Comparison of ENCODE assay signal across 14 cellular contexts in genomic region chr14:34251662-34252061, GRCh38.
"Had no signal": no experiment of that assay in that cellular context is flagged by ENCODE, and none has a peak within 500 bp of the region (broad histone marks: within the 10 kb centered on the region; RNA-seq: fewer than 3 reads in every experiment).

No MANE protein-coding gene starts in this region.

- H3K36me3 ChIP-seq: prostate gland, sigmoid colon, transverse colon, WERI-Rb-1 had no signal

- H3K4me3 ChIP-seq: hepatocyte, prostate gland, sigmoid colon, SK-N-MC, transverse colon had no signal

- H3K4me2 ChIP-seq: hepatocyte had no signal

- DNase-seq: activated CD4-positive, alpha-beta T cell treated with anti-CD3 and anti-CD28 coated beads, Interleukin-2, amount 50 U/mL, for 48 hours; activated naive CD4-positive, alpha-beta T cell treated with anti-CD3 and anti-CD28 coated beads for 36 hours; natural killer cell; sigmoid colon; stimulated activated CD4-positive, alpha-beta T cell treated with anti-CD3 and anti-CD28 coated beads, Interleukin-2, amount 100 ng/mL, for 48 hours; substantia nigra; T-helper 1 cell; transverse colon; WERI-Rb-1 had no signal

- H3K9me3 ChIP-seq: prostate gland, sigmoid colon, transverse colon had no signal

- H3K27me3 ChIP-seq: foreskin keratinocyte, hepatocyte, sigmoid colon, transverse colon had no signal

- H3K4me1 ChIP-seq: prostate gland had no signal

- H3K27ac ChIP-seq: foreskin keratinocyte, hepatocyte, prostate gland, SK-N-MC, WERI-Rb-1 had no signal

- ATAC-seq: natural killer cell; stimulated activated memory B cell treated with anti-CD40 and anti-IgM and Interleukin-4, amounts not matched to agents 10 μg/mL and 1 μg/mL and 100 μg/mL, for 72 hours had no signal
